In genomic region chr5:113234546-113234945, GRCh38 we compare ENCODE assay signal across 14 cellular contexts.
DNase-seq lines count a peak whose midpoint lies in the region; ATAC-seq and TF ChIP-seq lines count a peak whose summit lies in the region.
"Had no signal": no experiment of that assay in that cellular context is flagged by ENCODE, and none has a peak within 500 bp of the region (broad histone marks: within the 10 kb centered on the region; RNA-seq: fewer than 3 reads in every experiment).

No MANE protein-coding gene starts in this region.

- no peaks in the 10 kb centered on the region for H3K36me3 ChIP-seq in CD8-positive, alpha-beta memory T cell (ENCODE audit: insufficient read depth, low read length)
- H3K36me3 ChIP-seq: BE2C had no signal

- H3K4me3 Mint-ChIP-seq in endothelial cell (ENCODE audit: unreplicated experiment): no peak overlapping the region
- no peak overlapping the region for H3K4me3 Mint-ChIP-seq in nephron
- H3K4me3 Mint-ChIP-seq in CD8-positive, alpha-beta memory T cell: no peak overlapping the region
- H3K4me3 Mint-ChIP-seq: CD4-positive, alpha-beta memory T cell had no signal

- H3K4me3 ChIP-seq in CD8-positive, alpha-beta memory T cell (ENCODE audit: low read length): no peak overlapping the region
- H3K4me3 ChIP-seq: A549, GM12878 had no signal

- no peaks in the 10 kb centered on the region for H3K4me1 ChIP-seq in CD8-positive, alpha-beta memory T cell (ENCODE audit: insufficient read depth, low read length)
- H3K4me1 ChIP-seq: A549 had no signal

- intact Hi-C loops in left ventricle myocardium superior (cut with micrococcal nuclease) (no loop called here), left cardiac atrium (cut with DNase I) (no loop called here)

- no peak overlapping the region for H3K27ac ChIP-seq in CD8-positive, alpha-beta memory T cell (ENCODE audit: low read depth, low read length)
- H3K27ac ChIP-seq: A549, C4-2B had no signal

- TF ChIP-seq CTCF in endothelial cell (IDR thresholded peaks at IDR 0.05; ENCODE audit: unreplicated experiment) (no peak), nephron (IDR thresholded peaks at IDR 0.05; ENCODE audit: unreplicated experiment in 3 of 3) (no peak)

- ATAC-seq in left ventricle myocardium superior (peak; percentile 30), left cardiac atrium (no peak)
- ATAC-seq: A549, GM12878, HepG2 had no signal

- no peaks in the 10 kb centered on the region for H3K9me3 ChIP-seq in CD8-positive, alpha-beta memory T cell (ENCODE audit: low read length)
- H3K9me3 ChIP-seq: A549, BE2C had no signal

- CTCF ChIA-PET in CD8-positive, alpha-beta memory T cell (lab: Charles Lee): no interaction called here

- POLR2A ChIA-PET in CD8-positive, alpha-beta memory T cell (lab: Charles Lee): no interaction called here

- H3K9me3 Mint-ChIP-seq in endothelial cell (ENCODE audit: unreplicated experiment) (no peaks in the 10 kb centered on the region), nephron (no peaks in the 10 kb centered on the region)
- no peaks in the 10 kb centered on the region for H3K9me3 Mint-ChIP-seq in CD8-positive, alpha-beta memory T cell
- H3K9me3 Mint-ChIP-seq: CD4-positive, alpha-beta memory T cell had no signal

- no peaks in the 10 kb centered on the region for H3K36me3 Mint-ChIP-seq in endothelial cell (ENCODE audit: low read depth, unreplicated experiment)
- no peaks in the 10 kb centered on the region for H3K36me3 Mint-ChIP-seq in nephron (ENCODE audit: low read depth)
- H3K36me3 Mint-ChIP-seq in CD8-positive, alpha-beta memory T cell: peaks cover 0 to 5% (median 0%) of the 10 kb centered on the region in 3 donors
- H3K36me3 Mint-ChIP-seq: CD4-positive, alpha-beta memory T cell had no signal

- H3K27me3 Mint-ChIP-seq in endothelial cell (ENCODE audit: unreplicated experiment): no peaks in the 10 kb centered on the region
- H3K27me3 Mint-ChIP-seq in nephron (ENCODE audit: low read depth): no peaks in the 10 kb centered on the region
- H3K27me3 Mint-ChIP-seq in CD8-positive, alpha-beta memory T cell: no peaks in the 10 kb centered on the region

- peaks cover 5% of the 10 kb centered on the region for H3K27me3 ChIP-seq in CD8-positive, alpha-beta memory T cell (ENCODE audit: insufficient read depth, low read length, poor library complexity, severe bottlenecking)
- H3K27me3 ChIP-seq: BE2C had no signal

- peak overlapping the region; percentile 70 for H3K27ac Mint-ChIP-seq in endothelial cell (ENCODE audit: unreplicated experiment)
- peak overlapping the region in 2 of 3 experiments; percentile 8 to 12 for H3K27ac Mint-ChIP-seq in nephron
- H3K27ac Mint-ChIP-seq in CD8-positive, alpha-beta memory T cell: peak overlapping the region in 1 of 8 donors; percentile 47
- H3K27ac Mint-ChIP-seq: CD4-positive, alpha-beta memory T cell had no signal

- H3K4me1 Mint-ChIP-seq in endothelial cell (ENCODE audit: unreplicated experiment) (peaks cover 29% of the 10 kb centered on the region), nephron (peaks cover 73% of the 10 kb centered on the region)
- H3K4me1 Mint-ChIP-seq in CD8-positive, alpha-beta memory T cell: peaks cover 0 to 6% (median 0%) of the 10 kb centered on the region in 3 donors

- DNase-seq in left ventricle myocardium superior (no peak), left cardiac atrium (no peak), endothelial cell (ENCODE audit: low spot score) (no peak), T1000 (lab: John Stamatoyannopoulos, UW) (no peak)
- no peak for DNase-seq in CD8-positive, alpha-beta memory T cell
- DNase-seq: BE2C; CD4-positive, alpha-beta memory T cell; COR-L47; HCEC 1CT had no signal
